In the genomic region with DNA sequence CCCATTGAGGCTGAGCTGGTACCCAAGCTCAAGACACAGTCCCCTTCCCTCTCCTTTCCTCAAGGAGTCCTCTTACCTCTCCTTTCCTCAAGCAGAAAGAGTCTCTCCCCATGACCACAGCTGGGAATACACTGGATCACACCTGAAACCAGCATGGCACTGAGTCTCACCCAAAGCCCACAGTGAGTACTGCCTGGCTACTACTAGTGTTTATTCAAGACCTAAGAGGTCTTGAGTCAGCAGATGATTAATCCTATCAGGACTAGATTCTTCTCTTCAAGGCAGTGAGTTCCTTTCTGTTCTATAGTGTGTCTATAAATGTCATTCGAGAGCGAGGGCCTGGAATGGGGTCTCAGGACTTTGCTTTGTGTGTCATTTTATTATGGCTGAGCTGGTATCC, we compare ENCODE assay signal across 20 cellular contexts.
DNase-seq lines count a peak whose midpoint lies in the region; ATAC-seq, FAIRE-seq and TF ChIP-seq lines count a peak whose summit lies in the region.
"Had no signal": no experiment of that assay in that cellular context is flagged by ENCODE, and none has a peak within 500 bp of the region (broad histone marks: within the 10 kb centered on the region; RNA-seq: fewer than 3 reads in every experiment).

No MANE protein-coding gene starts in this region.

- H3K9ac ChIP-seq in IMR-90 (ENCODE audit: low read depth, low read length), result no peak overlapping the region
- no peak overlapping the region for H3K9ac ChIP-seq in mesendoderm (ENCODE audit: low read length)

- no peak for TF ChIP-seq RAD21 in IMR-90 (IDR thresholded peaks at IDR 0.05; ENCODE audit: low read length)

- H2BK5ac ChIP-seq in IMR-90 (ENCODE audit: low read depth, low read length, poor library complexity, severe bottlenecking) (no peak overlapping the region), mesendoderm (ENCODE audit: low read length) (no peak overlapping the region)

- dilution Hi-C loops in IMR-90 (cut with HindIII; ENCODE audit: low sequenced_read_pairs, unreplicated experiment), result no loop called here

- H2BK120ac ChIP-seq in IMR-90 (ENCODE audit: low read depth, low read length), result no peak overlapping the region
- H2BK120ac ChIP-seq in mesendoderm (ENCODE audit: low read depth, low read length), result no peak overlapping the region

- no peak overlapping the region for H3K27ac Mint-ChIP-seq in activated T-cell treated with anti-CD3 and anti-CD28 coated beads, Interleukin-2, amount 50 U/mL, for 72 hours

- H4K5ac ChIP-seq in IMR-90 (ENCODE audit: low read depth, low read length) (no peak overlapping the region), mesendoderm (ENCODE audit: low read length) (no peak overlapping the region)

- no CpG with 5 or more reads among the region's 2 CpGs for WGBS in IMR-90 (ENCODE audit: extremely low coverage in 2 of 2, insufficient read length in 1 of 2), 2 experiments
- no CpG with 5 or more reads among the region's 2 CpGs for WGBS in mesendoderm (ENCODE audit: extremely low coverage, insufficient coverage, low lambda C conversion rate)

- H3K79me1 ChIP-seq in IMR-90 (ENCODE audit: low read depth in 1 of 2, low read length in 2 of 2) (no peaks in the 10 kb centered on the region), mesendoderm (ENCODE audit: low read length) (no peaks in the 10 kb centered on the region)

- H3K56ac ChIP-seq in IMR-90 (ENCODE audit: extremely low read depth, insufficient read depth, low read length) (no peak overlapping the region), mesendoderm (ENCODE audit: low read length) (no peak overlapping the region)

- H4K20me1 ChIP-seq in IMR-90 (ENCODE audit: insufficient read depth, low read length), result no peaks in the 10 kb centered on the region

- H3K14ac ChIP-seq in IMR-90 (replicated peaks; ENCODE audit: low read depth, low read length), result no peak overlapping the region

- no peak overlapping the region for H4K8ac ChIP-seq in IMR-90 (ENCODE audit: low read depth in 2 of 2, low read length in 2 of 2)
- H4K8ac ChIP-seq in mesendoderm (ENCODE audit: low read depth, low read length), result no peak overlapping the region

- H4K91ac ChIP-seq in IMR-90 (ENCODE audit: insufficient read depth, low read depth, low read length), result no peak overlapping the region

- H3K36me3 Mint-ChIP-seq in activated T-cell treated with anti-CD3 and anti-CD28 coated beads, Interleukin-2, amount 50 U/mL, for 72 hours (ENCODE audit: insufficient read depth in 2 of 2), result no peaks in the 10 kb centered on the region
- H3K36me3 Mint-ChIP-seq: CD4-positive, CD25-positive, alpha-beta regulatory T cell had no signal

- H3K18ac ChIP-seq in IMR-90 (ENCODE audit: low read depth, low read length), result no peak overlapping the region
- no peak overlapping the region for H3K18ac ChIP-seq in mesendoderm (ENCODE audit: low read length)

- peaks cover 5% of the 10 kb centered on the region for H3K27me3 Mint-ChIP-seq in activated T-cell treated with anti-CD3 and anti-CD28 coated beads, Interleukin-2, amount 50 U/mL, for 72 hours (ENCODE audit: low read depth)

- H2AK5ac ChIP-seq in IMR-90 (ENCODE audit: low read depth, low read length) (no peak overlapping the region), mesendoderm (ENCODE audit: low read length) (peak overlapping the region; percentile 32)

- no peaks in the 10 kb centered on the region for H3K4me1 ChIP-seq in IMR-90 (ENCODE audit: control insufficient read depth, insufficient read depth, low read length)
- H3K4me1 ChIP-seq in mesendoderm (ENCODE audit: control insufficient read depth, low read depth, low read length), result no peaks in the 10 kb centered on the region
- H3K4me1 ChIP-seq: HAP-1 had no signal

- no TSS peak for BruUV-seq in IMR-90 (replicated peaks; lab: Mats Ljungman, UMichigan)

- no peak overlapping the region for H3K4me3 ChIP-seq in IMR-90 (ENCODE audit: insufficient read depth, low read depth, low read length)
- no peak overlapping the region for H3K4me3 ChIP-seq in bronchial epithelial cell (ENCODE audit: low read depth, low read length)
- no peak overlapping the region for H3K4me3 ChIP-seq in mesendoderm (ENCODE audit: low read length)
- H3K4me3 ChIP-seq: HAP-1, K562, PC-9 had no signal

- in situ Hi-C loops in IMR-90 (cut with MboI; ENCODE audit: low sequenced_read_pairs), result no loop called here

- H3K4me3 Mint-ChIP-seq in activated T-cell treated with anti-CD3 and anti-CD28 coated beads, Interleukin-2, amount 50 U/mL, for 72 hours, result no peak overlapping the region
- H3K4me3 Mint-ChIP-seq: CD4-positive, CD25-positive, alpha-beta regulatory T cell had no signal

- no peaks in the 10 kb centered on the region for H3K9me1 ChIP-seq in IMR-90 (ENCODE audit: insufficient read depth, low read length)

- H3K4me1 Mint-ChIP-seq in activated T-cell treated with anti-CD3 and anti-CD28 coated beads, Interleukin-2, amount 50 U/mL, for 72 hours (ENCODE audit: low read depth), result no peaks in the 10 kb centered on the region
- H3K4me1 Mint-ChIP-seq: CD4-positive, CD25-positive, alpha-beta regulatory T cell had no signal

- H2BK20ac ChIP-seq in IMR-90 (ENCODE audit: low read depth, low read length), result no peak overlapping the region

- H3K27me3 ChIP-seq in IMR-90 (ENCODE audit: control insufficient read depth, insufficient read depth, low read length), result no peaks in the 10 kb centered on the region
- no peaks in the 10 kb centered on the region for H3K27me3 ChIP-seq in bronchial epithelial cell (ENCODE audit: control insufficient read depth, insufficient read depth, low read length)
- no peaks in the 10 kb centered on the region for H3K27me3 ChIP-seq in mesendoderm (ENCODE audit: insufficient read depth, low read length, poor library complexity)

- H2BK15ac ChIP-seq in IMR-90 (ENCODE audit: low read depth, low read length) (no peak overlapping the region), mesendoderm (replicated peaks; ENCODE audit: low read depth) (no peak overlapping the region)

- peaks cover 0 to 2% of the 10 kb centered on the region in 2 donors for H3K9me3 Mint-ChIP-seq in activated T-cell treated with anti-CD3 and anti-CD28 coated beads, Interleukin-2, amount 50 U/mL, for 72 hours

- CTCF ChIA-PET in IMR-90 (lab: Yijun Ruan, JAX), result no interaction called here

- DNase-seq in EH (ENCODE audit: low read depth) (peak; percentile 34), IMR-90 (peak; percentile 5), bronchial epithelial cell (ENCODE audit: low read depth) (peak; percentile 78), mesendoderm (no peak), foreskin melanocyte (no peak), D721Med (ENCODE audit: insufficient read length, low spot score) (no peak), nucleus accumbens (lab: John Stamatoyannopoulos, UW) (no peak)
- no peak for DNase-seq in activated T-cell treated with anti-CD3 and anti-CD28 coated beads, Interleukin-2, amount 50 U/mL, for 72 hours
- DNase-seq: AML-193; CD4-positive, CD25-positive, alpha-beta regulatory T cell; NCI-H1092 treated with DMSO at 0.1 percent for 48 hours; NCI-H1694 treated with DMSO at 0.1 percent for 48 hours; NCI-H345; NCI-H69; NK-92 treated with Interleukin-12 subunit alpha and Interleukin-12 subunit beta, amount 100 ng/mL, for 24 hours; PC-9 had no signal

- H3K36me3 ChIP-seq in IMR-90 (ENCODE audit: control insufficient read depth, insufficient read depth, low read length) (no peaks in the 10 kb centered on the region), bronchial epithelial cell (ENCODE audit: control insufficient read depth, insufficient read depth, low read length) (no peaks in the 10 kb centered on the region), mesendoderm (ENCODE audit: control insufficient read depth, insufficient read depth, low read length) (no peaks in the 10 kb centered on the region)
- H3K36me3 ChIP-seq: HAP-1 had no signal

- no peak overlapping the region for H2AK9ac ChIP-seq in IMR-90 (replicated peaks; ENCODE audit: low read depth, low read length, poor library complexity)

- no peak for FAIRE-seq in bronchial epithelial cell (lab: Jason Lieb, UNC)
- no peak for FAIRE-seq in D721Med (lab: Jason Lieb, UNC)
- FAIRE-seq: K562 had no signal

- no peaks in the 10 kb centered on the region for H3K9me3 ChIP-seq in IMR-90 (ENCODE audit: control insufficient read depth, insufficient read depth, low read length)
- H3K9me3 ChIP-seq: HAP-1 had no signal

- TF ChIP-seq CTCF in IMR-90 (conservative IDR thresholded peaks at IDR 0.05; ENCODE audit: low read depth, low read length), result no peak
- no peak for TF ChIP-seq CTCF in bronchial epithelial cell (IDR thresholded peaks at IDR 0.05; ENCODE audit: insufficient read depth, low read length, severe bottlenecking)
- TF ChIP-seq CTCF in D721Med (IDR thresholded peaks at IDR 0.05; ENCODE audit: insufficient read depth, missing control alignments), result no peak

- no peaks in the 10 kb centered on the region for H3K79me2 ChIP-seq in mesendoderm (ENCODE audit: control insufficient read depth, insufficient read depth, low read length)

- H3K4ac ChIP-seq in IMR-90 (ENCODE audit: low read depth, low read length) (no peak overlapping the region), mesendoderm (ENCODE audit: low read depth, low read length) (no peak overlapping the region)

- intact Hi-C loops in IMR-90 (cut with micrococcal nuclease), result no loop called here

- no peak for ATAC-seq in IMR-90 (ENCODE audit: low read depth)
- no peak for ATAC-seq in activated T-cell treated with anti-CD3 and anti-CD28 coated beads, Interleukin-2, amount 50 U/mL, for 72 hours (replicated peaks in 1 of 2)
- ATAC-seq: K562, Right ventricle myocardium inferior, SK-N-SH treated with all-trans-retinoic acid at 6 μM for 48 hours had no signal

- H3K4me2 ChIP-seq in IMR-90 (ENCODE audit: low read depth, low read length) (no peak overlapping the region), mesendoderm (ENCODE audit: low read length) (no peak overlapping the region)
- H3K4me2 ChIP-seq: PC-9 had no signal

- no peak for TF ChIP-seq POLR2A in IMR-90 (IDR thresholded peaks at IDR 0.05; ENCODE audit: low read depth, low read length)

- H3K27ac ChIP-seq in IMR-90 (ENCODE audit: insufficient read depth, low read length) (no peak overlapping the region), mesendoderm (ENCODE audit: low read depth, low read length) (no peak overlapping the region)
- H3K27ac ChIP-seq: PC-9 had no signal

- H3K23ac ChIP-seq in IMR-90 (ENCODE audit: low read depth, low read length), result no peak overlapping the region
- no peak overlapping the region for H3K23ac ChIP-seq in mesendoderm (ENCODE audit: low read length)

- H2AFZ ChIP-seq in IMR-90 (replicated peaks; ENCODE audit: low read length, poor library complexity), result no peak overlapping the region
- H2AFZ ChIP-seq: PC-9 had no signal

- POLR2A ChIA-PET in IMR-90 (lab: Charles Lee; ENCODE audit: unreplicated experiment), result no interaction called here

TF ChIP-seq in IMR-90, 13 proteins besides CTCF, POLR2A, EP300 and RAD21 (continues in another document):
- TF ChIP-seq RFX5 (IDR thresholded peaks at IDR 0.05; ENCODE audit: low read depth, low read length) (no peak), NFE2L2 (IDR thresholded peaks at IDR 0.05; ENCODE audit: low read depth, low read length) (no peak)

Comparison
In these comparisons a context has a peak if more than half of its experiments do, and no peak if none do; other contexts are left out.
1. DNase-seq: peak in EH (single experiment), IMR-90 (single experiment) and bronchial epithelial cell (single experiment); none in mesendoderm (single experiment), foreskin melanocyte (single experiment), D721Med (single experiment), nucleus accumbens (0 of 56) and activated T-cell treated with anti-CD3 and anti-CD28 coated beads, Interleukin-2, amount 50 U/mL, for 72 hours (0 of 2).